In the genomic region with DNA sequence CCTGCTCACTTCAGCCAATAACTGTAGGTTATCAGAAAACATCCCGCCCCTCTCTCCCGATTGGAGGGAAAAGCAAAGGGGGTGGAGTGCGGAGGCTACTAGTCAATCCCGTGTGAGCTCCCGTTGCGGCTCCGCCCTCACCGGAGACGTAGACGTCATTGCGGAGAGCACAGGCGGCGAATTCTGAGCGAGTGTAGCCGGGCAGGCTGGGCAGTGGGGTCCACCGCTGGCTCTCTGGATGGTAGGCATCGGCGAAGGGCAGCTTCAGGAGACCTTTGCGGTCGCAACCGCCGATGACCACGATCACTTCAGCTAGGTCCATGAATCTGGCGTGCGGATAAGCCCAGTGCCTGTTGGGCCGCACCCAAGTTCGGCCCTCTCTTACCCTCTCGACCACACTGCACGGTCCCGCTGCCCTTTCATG, we compare ENCODE assay signal across 7 cellular contexts. TPM values are rescaled to one million over a fixed set of nuclear protein-coding genes. Genes with fewer than 3 reads are reported as not detected.
A peak's percentile ranks its signal among the peaks of the same experiment; 100 is the strongest.
DNase-seq lines count a peak whose midpoint lies in the region; ATAC-seq and FAIRE-seq lines count a peak whose summit lies in the region.

No MANE protein-coding gene starts in this region.

- peak; percentile 53 for ATAC-seq in GM19023 (IDR thresholded peaks at IDR 0.05; ENCODE audit: unreplicated experiment)
- ATAC-seq in HG03469 (IDR thresholded peaks at IDR 0.05; ENCODE audit: unreplicated experiment): no peak

- DNase-seq in NCI-H2029 (lab: John Stamatoyannopoulos, UW): peak; percentile 97
- DNase-seq in activated CD8-positive, alpha-beta memory T cell treated with anti-CD3 and anti-CD28 coated beads, Interleukin-2, amount 50 U/mL, for 48 hours: peak; percentile 82
- peak; percentile 95 for DNase-seq in myocyte (ENCODE audit: low read depth)
- DNase-seq in stimulated activated CD8-positive, alpha-beta memory T cell treated with anti-CD3 and anti-CD28 coated beads, Interleukin-7, amount 100 ng/mL, for 4 hours (ENCODE audit: low read depth in 2 of 2): peak; percentile 39 to 66

- FAIRE-seq in endometrium (lab: Jason Lieb, UNC): peak; percentile 23

RNA-seq across cellular contexts. Expression of a gene that starts 4.7 kb away (rescaled TPM):
- total RNA-seq in myocyte: 2.6 and 4.6 TPM in 2 replicates
- polyA plus RNA-seq in myocyte (2012): 5.6 TPM

RNA-seq across cellular contexts. Expression of a gene that starts 29.0 kb away (rescaled TPM):
- total RNA-seq in myocyte: 652 and 822 TPM in 2 replicates
- 1,922 TPM for polyA plus RNA-seq in myocyte (2012)
